ENCODE assay signal across 12 cellular contexts in genomic region chr3:64354956-64355355, GRCh38.
A peak's percentile ranks its signal among the peaks of the same experiment; 100 is the strongest.
DNase-seq lines count a peak whose midpoint lies in the region; ATAC-seq and TF ChIP-seq lines count a peak whose summit lies in the region.
"Had no signal": no experiment of that assay in that cellular context is flagged by ENCODE, and none has a peak within 500 bp of the region (broad histone marks: within the 10 kb centered on the region; RNA-seq: fewer than 3 reads in every experiment).

No MANE protein-coding gene starts in this region.

- no peaks in the 10 kb centered on the region for H3K79me2 ChIP-seq in PC-9 (ENCODE audit: low read depth)

- H3K9me3 ChIP-seq in PC-9 (ENCODE audit: insufficient read depth, low read depth) = no peaks in the 10 kb centered on the region
- H3K9me3 ChIP-seq: thoracic aorta had no signal

- peak overlapping the region; percentile 50; the same call in 1 of the 2 replicates for H3K4me2 ChIP-seq in PC-9

- POLR2A ChIA-PET in PC-9 (lab: Charles Lee; ENCODE audit: unreplicated experiment) = no interaction called here

- no peak overlapping the region for H3K4me3 ChIP-seq in PC-9
- H3K4me3 ChIP-seq in skin epidermis = no peak overlapping the region
- H3K4me3 ChIP-seq: thoracic aorta had no signal

- H4K20me1 ChIP-seq in PC-9 (ENCODE audit: insufficient read depth) = no peaks in the 10 kb centered on the region

- TSS peak; percentile 67 for BruUV-seq in PC-9 (replicated peaks; lab: Mats Ljungman, UMichigan)

- no peaks in the 10 kb centered on the region for H3K36me3 ChIP-seq in PC-9 (ENCODE audit: low read depth)
- H3K36me3 ChIP-seq: thoracic aorta had no signal

- DNase-seq in NCI-H82 (lab: John Stamatoyannopoulos, UW) (peak; percentile 6), NCI-H82 treated with DMSO at 0.1 percent for 48 hours (lab: John Stamatoyannopoulos, UW; ENCODE audit: unreplicated experiment) (no peak), PC-9 (peak in 1 of 2 experiments; percentile 4), islet precursor cell (peak; percentile 58), SIG-M5 treated with dmso at 0.1 percent for 504 hours (lab: John Stamatoyannopoulos, UW; ENCODE audit: unreplicated experiment) (no peak), ureter (ENCODE audit: low spot score) (no peak)
- DNase-seq: activated CD8-positive, alpha-beta memory T cell treated with anti-CD3 and anti-CD28 coated beads, Interleukin-2, amount 10 ng/mL, durations not matched to agents 7 days and 5 days; effector memory CD8-positive, alpha-beta T cell; hippocampal formation had no signal

- no peaks in the 10 kb centered on the region for H3K27me3 ChIP-seq in PC-9 (ENCODE audit: insufficient read depth, low read depth)

- peaks cover 29% of the 10 kb centered on the region for H3K4me1 ChIP-seq in PC-9 (replicated peaks; ENCODE audit: insufficient read depth)

- intact Hi-C loops in PC-9 (cut with micrococcal nuclease; ENCODE audit: unreplicated experiment) = loop anchor here (5.0 kb wide), 4 partner anchors 42 to 323 kb away; no protein-coding TSS in a partner anchor

- no peak overlapping the region for H2AFZ ChIP-seq in PC-9

- CTCF ChIA-PET in PC-9 (lab: Charles Lee) = interaction anchor here (0.6 kb wide), 1 partner anchor 110 kb away, joined by 3 read pairs; no protein-coding TSS in a partner anchor

- no peak overlapping the region for H3K27ac ChIP-seq in PC-9
- H3K27ac ChIP-seq in skin epidermis = peak overlapping the region in 11 of 21 experiments; percentile 0 to 65 (median 24)
- H3K27ac ChIP-seq: thoracic aorta had no signal

- H3F3A ChIP-seq in PC-9 (ENCODE audit: insufficient read depth, low read depth) = no peaks in the 10 kb centered on the region

- H3K9me2 ChIP-seq in PC-9 (ENCODE audit: insufficient read depth) = no peaks in the 10 kb centered on the region

- ATAC-seq in HG02981 (IDR thresholded peaks at IDR 0.05; ENCODE audit: unreplicated experiment) = no peak
- ATAC-seq: activated CD8-positive, alpha-beta memory T cell treated with anti-CD3 and anti-CD28 coated beads, Interleukin-2, amount 10 ng/mL, durations not matched to agents 7 days and 5 days; effector memory CD8-positive, alpha-beta T cell had no signal

- TF ChIP-seq CTCF in PC-9 (conservative IDR thresholded peaks at IDR 0.05) = no peak

Comparison
In these comparisons a context has a peak if more than half of its experiments do, and no peak if none do; other contexts are left out.
1. DNase-seq: peak in NCI-H82 (single experiment) and islet precursor cell (single experiment); none in NCI-H82 treated with DMSO at 0.1 percent for 48 hours (single experiment), SIG-M5 treated with dmso at 0.1 percent for 504 hours (single experiment) and ureter (single experiment).